In the genomic region with DNA sequence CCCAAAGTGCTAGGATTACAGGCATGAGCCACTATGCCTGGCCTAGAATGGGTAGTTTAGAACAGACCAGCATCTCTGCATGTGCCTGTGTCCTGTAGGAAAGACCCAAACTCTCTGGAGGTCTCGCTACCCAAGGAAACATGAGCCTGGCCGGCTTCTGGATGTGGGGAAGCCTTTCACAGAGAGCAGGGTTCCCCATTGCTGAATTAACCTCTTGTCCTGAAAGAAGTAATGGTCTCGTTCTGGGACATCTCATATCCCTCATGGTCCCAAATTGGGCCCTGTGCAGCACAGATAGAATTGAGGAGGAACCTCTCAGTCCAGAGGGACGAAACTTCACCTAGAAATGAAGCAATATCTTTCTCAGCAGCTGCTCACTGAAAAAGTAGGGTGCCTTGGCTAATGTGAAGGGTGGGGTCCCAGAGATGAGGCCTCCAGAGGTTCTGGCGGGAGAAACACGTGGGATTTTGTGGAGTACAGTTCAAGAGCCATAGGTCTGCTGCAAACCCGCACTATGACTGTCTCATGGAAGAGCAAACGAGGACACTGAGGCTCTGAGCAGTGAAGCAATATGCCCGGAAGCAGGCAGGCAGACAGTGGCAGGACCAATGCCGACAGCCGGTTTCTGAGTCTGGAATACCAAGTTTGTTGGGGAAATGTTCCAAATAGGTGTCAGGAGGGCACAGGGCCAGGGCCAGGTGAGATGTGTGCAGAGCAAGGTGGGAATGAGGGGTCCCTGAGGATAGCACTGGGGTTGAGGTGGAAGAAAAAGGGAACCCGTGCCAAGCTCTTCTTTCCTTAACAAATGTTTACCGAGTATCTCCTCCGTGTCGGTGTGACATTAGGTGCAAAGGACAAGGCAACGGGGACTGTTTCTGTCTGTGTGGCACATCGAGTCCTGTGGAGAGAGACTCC, we compare ENCODE assay signal across 27 cellular contexts.
DNase-seq lines count a peak whose midpoint lies in the region; ATAC-seq and TF ChIP-seq lines count a peak whose summit lies in the region.
"Had no signal": no experiment of that assay in that cellular context is flagged by ENCODE, and none has a peak within 500 bp of the region (broad histone marks: within the 10 kb centered on the region; RNA-seq: fewer than 3 reads in every experiment).

No MANE protein-coding gene starts in this region.

- H3K36me3 Mint-ChIP-seq in HFFc6 (ENCODE audit: low read depth), result peaks cover 13% of the 10 kb centered on the region

- H3K9ac ChIP-seq in mammary epithelial cell (ENCODE audit: insufficient read depth, low read length), result no peak overlapping the region

- peak overlapping the region; percentile 99 for H3K27ac Mint-ChIP-seq in HFFc6
- H3K27ac Mint-ChIP-seq: activated CD4-positive, alpha-beta memory T cell treated with anti-CD3 and anti-CD28 coated beads, Interleukin-2, amount 10 ng/mL, durations not matched to agents 7 days and 5 days had no signal

- intact Hi-C loops in mammary epithelial cell (cut with micrococcal nuclease), result no loop called here

- no peaks in the 10 kb centered on the region for H3K36me3 ChIP-seq in mammary epithelial cell (ENCODE audit: insufficient read depth, low read length)
- no peaks in the 10 kb centered on the region for H3K36me3 ChIP-seq in lung (ENCODE audit: control insufficient read depth in 2 of 2, insufficient read depth in 2 of 2, low read length in 2 of 2)
- H3K36me3 ChIP-seq in thoracic aorta, result no peaks in the 10 kb centered on the region
- no peaks in the 10 kb centered on the region for H3K36me3 ChIP-seq in upper lobe of left lung
- H3K36me3 ChIP-seq: BE2C, brain microvascular endothelial cell, prostate gland had no signal

- peaks cover 7% of the 10 kb centered on the region; the same call in 1 of the 2 replicates for H3K9me3 Mint-ChIP-seq in HFFc6
- H3K9me3 Mint-ChIP-seq: activated CD4-positive, alpha-beta memory T cell treated with anti-CD3 and anti-CD28 coated beads, Interleukin-2, amount 10 ng/mL, durations not matched to agents 7 days and 5 days had no signal

- no peaks in the 10 kb centered on the region for H3K79me2 ChIP-seq in mammary epithelial cell (ENCODE audit: insufficient read depth, low read length)

- peaks cover 44% of the 10 kb centered on the region for H3K4me1 Mint-ChIP-seq in HFFc6 (ENCODE audit: low read depth)
- H3K4me1 Mint-ChIP-seq: activated CD4-positive, alpha-beta memory T cell treated with anti-CD3 and anti-CD28 coated beads, Interleukin-2, amount 10 ng/mL, durations not matched to agents 7 days and 5 days had no signal

- H3K4me1 ChIP-seq in mammary epithelial cell (ENCODE audit: insufficient read depth, low read length), result peaks cover 38% of the 10 kb centered on the region
- peaks cover 0 to 3% of the 10 kb centered on the region in 2 donors for H3K4me1 ChIP-seq in lung (ENCODE audit: control insufficient read depth in 2 of 2, insufficient read depth in 2 of 2, low read length in 2 of 2)
- peaks cover 8 to 40% of the 10 kb centered on the region in 2 donors for H3K4me1 ChIP-seq in thoracic aorta (ENCODE audit: control insufficient read depth in 1 of 2, low read depth in 2 of 2)
- no peaks in the 10 kb centered on the region for H3K4me1 ChIP-seq in upper lobe of left lung
- H3K4me1 ChIP-seq: BE2C, prostate gland had no signal

- H3K4me3 Mint-ChIP-seq in HFFc6, result peak overlapping the region; percentile 68
- H3K4me3 Mint-ChIP-seq: activated CD4-positive, alpha-beta memory T cell treated with anti-CD3 and anti-CD28 coated beads, Interleukin-2, amount 10 ng/mL, durations not matched to agents 7 days and 5 days; naive thymus-derived CD8-positive, alpha-beta T cell had no signal

- dilution Hi-C loops in mammary epithelial cell (cut with HindIII; ENCODE audit: low sequenced_read_pairs), result loop anchor here (10.0 kb wide), 1 partner anchor 92 kb away; no protein-coding TSS in a partner anchor

- H3K9me3 ChIP-seq in mammary epithelial cell (replicated peaks; ENCODE audit: insufficient read depth, low read length) (no peaks in the 10 kb centered on the region), lung (ENCODE audit: control insufficient read depth in 2 of 2, insufficient read depth in 1 of 2, low read length in 1 of 2) (peaks cover 0 to 1% of the 10 kb centered on the region in 2 donors), thoracic aorta (no peaks in the 10 kb centered on the region), upper lobe of left lung (no peaks in the 10 kb centered on the region)
- H3K9me3 ChIP-seq: BE2C, prostate gland had no signal

- H3K4me3 ChIP-seq in mammary epithelial cell (replicated peaks in 1 of 3; ENCODE audit: insufficient read depth in 1 of 3, low read depth in 2 of 3, low read length in 3 of 3) (no peak overlapping the region), lung (no peak overlapping the region), thoracic aorta (no peak overlapping the region), upper lobe of left lung (no peak overlapping the region)
- H3K4me3 ChIP-seq: dorsolateral prefrontal cortex, prostate gland had no signal

- DNase-seq in HFFc6 (no peak), mammary epithelial cell (no peak), lung (ENCODE audit: low spot score) (peak; percentile 22), thoracic aorta (ENCODE audit: low spot score) (no peak), upper lobe of left lung (no peak)
- DNase-seq in activated CD4-positive, alpha-beta T cell treated with anti-CD3 and anti-CD28 coated beads, Interleukin-2, amount 50 U/mL, for 1 hour, result no peak
- DNase-seq: ACHN; activated CD4-positive, alpha-beta memory T cell treated with anti-CD3 and anti-CD28 coated beads, Interleukin-2, amount 10 ng/mL, durations not matched to agents 7 days and 5 days; activated CD8-positive, alpha-beta memory T cell treated with anti-CD3 and anti-CD28 coated beads, Interleukin-2, amount 50 U/mL, for 4 hours; activated naive CD4-positive, alpha-beta T cell treated with anti-CD3 and anti-CD28 coated beads, Interleukin-2, amount 50 U/mL, for 16 hours; BE2C; brain microvascular endothelial cell; dorsolateral prefrontal cortex; Kasumi-1; midbrain; naive thymus-derived CD8-positive, alpha-beta T cell; NCI-H146; NCI-H446; NCI-H774; nucleus accumbens; SHP77 treated with DMSO at 0.1 percent for 48 hours; stimulated activated CD4-positive, alpha-beta T cell treated with anti-CD3 and anti-CD28 coated beads, Interleukin-4, amount 100 ng/mL, for 24 hours; T-helper 2 cell had no signal

- no peak overlapping the region for H3K4me2 ChIP-seq in mammary epithelial cell (ENCODE audit: insufficient read depth, low read depth, low read length)

- H3K27me3 Mint-ChIP-seq in HFFc6 (ENCODE audit: insufficient read depth), result peaks cover 5% of the 10 kb centered on the region

- no peak for TF ChIP-seq EP300 in upper lobe of left lung (IDR thresholded peaks at IDR 0.05)

- in situ Hi-C loops in mammary epithelial cell (cut with MboI; ENCODE audit: low sequenced_read_pairs in 2 of 2), result no loop called here

- H3K27me3 ChIP-seq in mammary epithelial cell (ENCODE audit: insufficient read depth, low read length), result no peaks in the 10 kb centered on the region
- H3K27me3 ChIP-seq in lung (ENCODE audit: control insufficient read depth, insufficient read depth), result no peaks in the 10 kb centered on the region
- no peaks in the 10 kb centered on the region for H3K27me3 ChIP-seq in thoracic aorta (replicated peaks; ENCODE audit: insufficient read depth)
- H3K27me3 ChIP-seq in upper lobe of left lung, result no peaks in the 10 kb centered on the region
- H3K27me3 ChIP-seq: brain microvascular endothelial cell had no signal

- H3K27ac ChIP-seq in mammary epithelial cell (ENCODE audit: insufficient read depth, low read depth, low read length) (no peak overlapping the region), lung (ENCODE audit: low read depth in 1 of 2, low read length in 1 of 2) (no peak overlapping the region), thoracic aorta (peak overlapping the region; percentile 95), upper lobe of left lung (peak overlapping the region in 1 of 4 donors; percentile 82)
- H3K27ac ChIP-seq: brain microvascular endothelial cell had no signal

- WGBS in mammary epithelial cell (ENCODE audit: low coverage, missing lambda C conversion rate), result 94% methylated on average over 17 of the region's 17 CpGs
- WGBS in lung, 2 donors, result 80 to 83% methylated on average over 17 of the region's 17 CpGs
- 83 to 84% methylated on average over 16 to 17 of the region's 17 CpGs for WGBS in upper lobe of left lung, 2 donors

- TF ChIP-seq POLR2A in upper lobe of left lung (IDR thresholded peaks at IDR 0.05), result no peak

- no TSS peak for BruUV-seq in mammary epithelial cell (replicated peaks; lab: Mats Ljungman, UMichigan)

- no peaks in the 10 kb centered on the region for H4K20me1 ChIP-seq in mammary epithelial cell (ENCODE audit: insufficient read depth, low read length)

- peak overlapping the region; percentile 70 for H2AFZ ChIP-seq in mammary epithelial cell (ENCODE audit: low read depth, low read length)

- ATAC-seq in lung (ENCODE audit: insufficient read depth, low FRiP score) (no peak), thoracic aorta (ENCODE audit: insufficient number of reproducible peaks, low FRiP score, low read depth) (no peak), HG02973 (IDR thresholded peaks at IDR 0.05; ENCODE audit: unreplicated experiment) (no peak), upper lobe of left lung (ENCODE audit: low FRiP score in 2 of 2) (no peak)
- ATAC-seq: activated CD4-positive, CD25-positive, alpha-beta regulatory T cell treated with anti-CD3 and anti-CD28 coated beads, Interleukin-2, amount 50 U/mL, for 24 hours; naive thymus-derived CD8-positive, alpha-beta T cell; Panc1 had no signal

- no peak for TF ChIP-seq CTCF in HFFc6 (IDR thresholded peaks at IDR 0.05)
- TF ChIP-seq CTCF in mammary epithelial cell (conservative IDR thresholded peaks at IDR 0.05 in 1 of 2, IDR thresholded peaks at IDR 0.05 in 1 of 2; ENCODE audit: extremely low read depth in 1 of 2, insufficient read depth in 1 of 2, low read depth in 1 of 2, low read length in 2 of 2), result no peak
- no peak for TF ChIP-seq CTCF in lung (IDR thresholded peaks at IDR 0.05; ENCODE audit: control extremely low read depth, extremely low read depth)
- TF ChIP-seq CTCF in thoracic aorta (IDR thresholded peaks at IDR 0.05), result no peak
- TF ChIP-seq CTCF in upper lobe of left lung (IDR thresholded peaks at IDR 0.05), result no peak

- CTCF ChIA-PET in mammary epithelial cell (lab: Charles Lee; ENCODE audit: low non-redundant PET), result no interaction called here

Comparison
In these comparisons a context has a peak if more than half of its experiments do, and no peak if none do; other contexts are left out.
1. H3K27ac ChIP-seq: peak in thoracic aorta (2 of 2); none in mammary epithelial cell (single experiment) and lung (0 of 2).